In the genomic region with DNA sequence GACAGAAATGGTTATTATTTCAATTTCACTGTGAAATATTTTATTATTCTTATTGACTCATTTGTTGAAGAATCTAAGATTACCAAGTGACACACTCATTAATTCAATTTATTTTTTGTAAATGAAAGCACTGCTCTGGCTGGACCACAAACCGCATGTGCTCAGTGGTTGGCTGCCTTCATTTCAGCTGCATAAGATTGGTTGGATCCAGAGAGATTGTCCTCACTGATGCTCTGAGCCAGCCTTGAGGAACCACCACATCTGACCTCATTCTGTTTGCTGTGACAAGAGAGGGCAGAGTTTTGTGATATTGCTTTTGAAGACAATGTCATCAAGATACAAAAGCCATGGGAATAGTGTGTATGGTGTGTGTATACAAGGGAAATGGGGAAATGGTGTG, we compare ENCODE assay signal across 34 cellular contexts.
"Had no signal": no experiment of that assay in that cellular context is flagged by ENCODE, and none has a peak within 500 bp of the region (broad histone marks: within the 10 kb centered on the region; RNA-seq: fewer than 3 reads in every experiment).

No MANE protein-coding gene starts in this region.

- H3K27me3 ChIP-seq: MG63 had no signal

- H3K9me3 ChIP-seq: MG63 had no signal

- H3K36me3 ChIP-seq: MG63 had no signal

- H3K4me3 ChIP-seq: MG63 had no signal

- DNase-seq: Karpas-422, Kasumi-1, MG63, MM.1S, MV-4-11, NCI-H1048, NCI-H1092, NCI-H1092 treated with DMSO at 0.1 percent for 48 hours, NCI-H1105, NCI-H1105 treated with DMSO at 0.1 percent for 48 hours, NCI-H1417, NCI-H1417 treated with DMSO at 0.1 percent for 48 hours, NCI-H1436, NCI-H1436 treated with DMSO at 0.1 percent for 48 hours, NCI-H146, NCI-H1694, NCI-H1694 treated with DMSO at 0.1 percent for 48 hours, NCI-H187, NCI-H187 treated with DMSO at 0.1 percent for 48 hours, NCI-H1930, NCI-H2029, NCI-H2029 treated with DMSO at 0.1 percent for 48 hours, NCI-H2081, NCI-H2081 treated with DMSO at 0.1 percent for 48 hours, NCI-H2107, NCI-H2171, NCI-H2171 treated with DMSO at 0.1 percent for 48 hours, NCI-H2227 treated with DMSO at 0.1 percent for 48 hours, NCI-H226, NCI-H345, NCI-H446, NCI-H446 treated with DMSO at 0.1 percent for 48 hours, NCI-H510A, NCI-H510A treated with DMSO at 0.1 percent for 48 hours had no signal
